In the genomic region with DNA sequence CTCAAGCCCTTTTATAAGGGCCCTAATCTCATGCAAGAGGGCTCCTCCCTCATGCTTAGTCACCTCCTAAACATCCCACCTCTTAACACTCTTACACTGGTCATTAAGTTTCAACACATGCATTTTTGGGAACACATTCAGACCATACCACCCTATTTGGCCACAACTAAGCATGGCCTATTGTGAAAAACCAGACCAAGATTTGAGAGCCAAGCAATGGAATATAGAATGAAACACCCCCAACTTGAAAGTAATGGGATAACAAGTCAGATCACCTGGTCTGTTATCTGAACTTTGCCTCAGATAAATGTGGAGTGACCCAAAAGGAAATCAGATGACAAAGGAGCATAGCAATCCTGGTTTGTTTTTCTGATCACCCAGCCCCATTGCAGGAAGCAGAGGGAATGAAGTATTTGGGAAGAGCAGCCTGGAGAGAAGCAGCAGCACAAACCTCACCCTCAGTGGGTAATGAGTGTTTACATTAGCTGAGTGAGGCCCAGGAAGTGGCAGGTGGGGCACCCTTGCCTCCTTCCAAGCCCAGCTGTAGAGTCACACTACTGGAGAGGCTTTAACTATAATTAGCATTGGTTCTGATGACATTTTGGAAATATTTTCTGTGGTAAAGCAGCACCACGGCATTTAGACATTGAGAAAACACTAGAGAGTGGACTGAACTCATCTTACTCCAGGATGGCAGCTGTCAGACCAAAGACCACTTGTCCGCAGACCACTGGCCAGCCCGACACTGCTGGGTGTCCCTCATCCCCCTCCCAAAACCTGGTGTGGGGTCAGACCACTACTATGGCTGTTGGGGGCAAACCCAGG, we compare ENCODE assay signal across 12 cellular contexts. TPM values are rescaled to one million over a fixed set of nuclear protein-coding genes. Genes with fewer than 3 reads are reported as not detected.
DNase-seq lines count a peak whose midpoint lies in the region; ATAC-seq and TF ChIP-seq lines count a peak whose summit lies in the region.
"Had no signal": no experiment of that assay in that cellular context is flagged by ENCODE, and none has a peak within 500 bp of the region (broad histone marks: within the 10 kb centered on the region; RNA-seq: fewer than 3 reads in every experiment).

No MANE protein-coding gene starts in this region.

- H3K4me3 Mint-ChIP-seq in activated T-helper 17 cell treated with anti-CD3 and anti-CD28 coated beads, Interleukin-2, amount 50 U/mL, for 72 hours = no peak overlapping the region
- H3K4me3 Mint-ChIP-seq: central memory CD8-positive, alpha-beta T cell had no signal

- DNase-seq in AG09309 (ENCODE audit: low read depth) (peak; percentile 80), HT1080 (ENCODE audit: low read depth) (peak; percentile 70), SW480 (ENCODE audit: low spot score) (peak; percentile 36), kidney glomerular epithelial cell (lab: John Stamatoyannopoulos, UW) (peak; percentile 38), NCI-H1048 (lab: John Stamatoyannopoulos, UW) (no peak), germinal center (ENCODE audit: low spot score) (no peak)
- DNase-seq: MM.1S; stimulated activated CD8-positive, alpha-beta memory T cell treated with anti-CD3 and anti-CD28 coated beads, Interleukin-4, amount 100 ng/mL, for 48 hours had no signal

- no peaks in the 10 kb centered on the region for H3K4me1 Mint-ChIP-seq in activated T-helper 17 cell treated with anti-CD3 and anti-CD28 coated beads, Interleukin-2, amount 50 U/mL, for 72 hours
- H3K4me1 Mint-ChIP-seq: central memory CD8-positive, alpha-beta T cell had no signal

- no peak overlapping the region for H3K27ac Mint-ChIP-seq in activated T-helper 17 cell treated with anti-CD3 and anti-CD28 coated beads, Interleukin-2, amount 50 U/mL, for 72 hours

- no peak for ATAC-seq in activated T-helper 17 cell treated with anti-CD3 and anti-CD28 coated beads, Interleukin-2, amount 50 U/mL, for 72 hours (replicated peaks)
- no peak for ATAC-seq in HG02981 (IDR thresholded peaks at IDR 0.05; ENCODE audit: unreplicated experiment)

- H3K36me3 Mint-ChIP-seq in activated T-helper 17 cell treated with anti-CD3 and anti-CD28 coated beads, Interleukin-2, amount 50 U/mL, for 72 hours (ENCODE audit: low read depth) = no peaks in the 10 kb centered on the region

- H3K27me3 Mint-ChIP-seq in activated T-helper 17 cell treated with anti-CD3 and anti-CD28 coated beads, Interleukin-2, amount 50 U/mL, for 72 hours = peaks cover 12% of the 10 kb centered on the region

- H3K9me3 Mint-ChIP-seq in activated T-helper 17 cell treated with anti-CD3 and anti-CD28 coated beads, Interleukin-2, amount 50 U/mL, for 72 hours = peaks cover 3% of the 10 kb centered on the region
- H3K9me3 Mint-ChIP-seq: central memory CD8-positive, alpha-beta T cell had no signal

- TF ChIP-seq CTCF in AG09309 (IDR thresholded peaks at IDR 0.05; ENCODE audit: control insufficient read depth, insufficient read depth, low read depth, low read length, missing control alignments) = no peak

- no peak overlapping the region for H3K4me3 ChIP-seq in AG09309 (ENCODE audit: control insufficient read depth, low read depth, low read length)
- H3K4me3 ChIP-seq: SK-N-MC had no signal

RNA-seq across cellular contexts. Expression of a gene that starts 48.8 kb away (rescaled TPM):
- total RNA-seq in HT1080 (2014; rRNA removed; shearing (Covaris generic)) = 3.3 and 8.4 TPM in 2 replicates
- polyA plus RNA-seq in HT1080 (2015; cell fraction: cytosol; rRNA removed) = 4.2 and 6.6 TPM in 2 replicates
- polyA plus RNA-seq in HT1080 (2015; cell fraction: nucleus; rRNA removed) = 9.3 and 10.1 TPM in 2 replicates
- total RNA-seq in activated T-helper 17 cell treated with anti-CD3 and anti-CD28 coated beads, Interleukin-2, amount 50 U/mL, for 72 hours = not detected

Comparison
In these comparisons a context has a peak if more than half of its experiments do, and no peak if none do; other contexts are left out.
1. DNase-seq: peak in AG09309 (single experiment), HT1080 (single experiment), SW480 (single experiment) and kidney glomerular epithelial cell (single experiment); none in NCI-H1048 (single experiment) and germinal center (single experiment).